Comparison of ENCODE assay signal across 9 cellular contexts in the genomic region with DNA sequence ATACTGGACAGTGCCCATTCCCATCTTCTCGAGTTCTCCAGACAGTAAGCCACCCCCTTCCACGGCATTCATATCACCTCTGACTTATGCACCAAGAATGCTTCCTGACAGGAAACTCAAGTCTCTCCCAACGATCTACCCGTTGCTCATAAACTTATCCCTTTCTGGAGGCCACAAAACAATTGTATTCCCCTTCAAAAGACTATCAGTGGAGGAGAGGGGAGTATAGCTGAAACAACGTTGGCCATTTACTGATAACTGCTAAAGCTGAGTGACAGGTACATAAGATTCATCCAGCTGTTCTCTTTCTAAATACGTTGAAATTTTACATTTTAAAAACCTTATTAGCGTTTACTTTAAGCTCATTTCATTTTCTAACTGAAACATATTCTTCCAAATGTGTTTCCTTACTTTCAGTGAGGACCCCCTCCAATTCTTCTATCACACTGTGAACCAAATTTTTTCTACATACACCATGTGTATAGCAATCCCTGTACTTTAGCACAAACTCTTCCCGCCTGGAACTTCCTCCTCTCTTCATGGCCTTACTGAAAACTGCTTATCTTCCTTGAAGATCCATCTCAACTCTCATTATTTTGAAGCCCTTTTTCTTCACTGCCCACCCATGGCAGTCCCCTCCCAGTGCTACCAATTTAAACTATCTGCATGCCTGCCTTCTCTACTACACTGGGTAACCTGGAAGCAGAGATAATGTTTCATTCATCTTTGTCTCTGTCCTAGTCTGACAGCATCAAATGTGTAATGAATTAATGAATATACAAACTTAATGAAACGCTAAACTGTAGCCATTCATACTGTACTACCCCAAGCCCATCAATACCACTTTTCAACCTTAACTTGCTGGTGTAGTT. TPM values are rescaled to one million over a fixed set of nuclear protein-coding genes. Genes with fewer than 3 reads are reported as not detected.
DNase-seq lines count a peak whose midpoint lies in the region; ATAC-seq, FAIRE-seq and TF ChIP-seq lines count a peak whose summit lies in the region.
"Had no signal": no experiment of that assay in that cellular context is flagged by ENCODE, and none has a peak within 500 bp of the region (broad histone marks: within the 10 kb centered on the region; RNA-seq: fewer than 3 reads in every experiment).

No MANE protein-coding gene starts in this region.

- H3K4me3 ChIP-seq in AG09309 (ENCODE audit: control insufficient read depth, low read depth, low read length): no peak overlapping the region
- H3K4me3 ChIP-seq in bronchial epithelial cell (ENCODE audit: low read depth, low read length): no peak overlapping the region
- no peak overlapping the region for H3K4me3 ChIP-seq in mesendoderm (ENCODE audit: low read length)
- no peak overlapping the region for H3K4me3 ChIP-seq in coronary artery

- H3K4me2 ChIP-seq in mesendoderm (ENCODE audit: low read length): no peak overlapping the region

- TF ChIP-seq CTCF in AG09309 (IDR thresholded peaks at IDR 0.05; ENCODE audit: control insufficient read depth, insufficient read depth, low read depth, low read length, missing control alignments) (no peak), bronchial epithelial cell (IDR thresholded peaks at IDR 0.05; ENCODE audit: insufficient read depth, low read length, severe bottlenecking) (no peak), coronary artery (IDR thresholded peaks at IDR 0.05) (no peak)

- no peak overlapping the region for H3K9ac ChIP-seq in mesendoderm (ENCODE audit: low read length)

- no peak overlapping the region for H3K23ac ChIP-seq in mesendoderm (ENCODE audit: low read length)

- H3K36me3 ChIP-seq in bronchial epithelial cell (ENCODE audit: control insufficient read depth, insufficient read depth, low read length) (no peaks in the 10 kb centered on the region), mesendoderm (ENCODE audit: control insufficient read depth, insufficient read depth, low read length) (no peaks in the 10 kb centered on the region)

- H3K27ac ChIP-seq in mesendoderm (ENCODE audit: low read depth, low read length) (no peak overlapping the region), coronary artery (peak overlapping the region in 1 of 2 donors; percentile 2)

- H3K27me3 ChIP-seq in bronchial epithelial cell (ENCODE audit: control insufficient read depth, insufficient read depth, low read length) (no peaks in the 10 kb centered on the region), mesendoderm (ENCODE audit: insufficient read depth, low read length, poor library complexity) (no peaks in the 10 kb centered on the region)

- H4K5ac ChIP-seq in mesendoderm (ENCODE audit: low read length): no peak overlapping the region

- no peak overlapping the region for H2BK15ac ChIP-seq in mesendoderm (replicated peaks; ENCODE audit: low read depth)

- H3K18ac ChIP-seq in mesendoderm (ENCODE audit: low read length): no peak overlapping the region

- no peak overlapping the region for H2BK5ac ChIP-seq in mesendoderm (ENCODE audit: low read length)

- peaks cover 1% of the 10 kb centered on the region for H3K4me1 ChIP-seq in mesendoderm (ENCODE audit: control insufficient read depth, low read depth, low read length)

- H2AK5ac ChIP-seq in mesendoderm (ENCODE audit: low read length): no peak overlapping the region

- H4K8ac ChIP-seq in mesendoderm (ENCODE audit: low read depth, low read length): no peak overlapping the region

- H3K56ac ChIP-seq in mesendoderm (ENCODE audit: low read length): no peak overlapping the region

- peaks cover 38% of the 10 kb centered on the region for H3K79me2 ChIP-seq in mesendoderm (ENCODE audit: control insufficient read depth, insufficient read depth, low read length)

- WGBS in mesendoderm (ENCODE audit: extremely low coverage, insufficient coverage, low lambda C conversion rate): no CpG with 5 or more reads among the region's 9 CpGs

- no peak overlapping the region for H3K4ac ChIP-seq in mesendoderm (ENCODE audit: low read depth, low read length)

- ATAC-seq in GM18870 (IDR thresholded peaks at IDR 0.05; ENCODE audit: unreplicated experiment) (no peak), HG02970 (IDR thresholded peaks at IDR 0.05; ENCODE audit: low FRiP score, unreplicated experiment) (no peak)

- DNase-seq in AG09309 (ENCODE audit: low read depth) (peak; percentile 54), HTR-8/SVneo (ENCODE audit: insufficient read length, low spot score) (peak; percentile 83), bronchial epithelial cell (ENCODE audit: low read depth) (peak; percentile 89), mesendoderm (peak; percentile 72), DMS79 (lab: John Stamatoyannopoulos, UW) (no peak), coronary artery (ENCODE audit: low spot score) (no peak)
- DNase-seq: GDM1 had no signal

- FAIRE-seq in HTR-8/SVneo (lab: Jason Lieb, UNC) (peak; percentile 46), bronchial epithelial cell (lab: Jason Lieb, UNC) (no peak)

- peaks cover 14% of the 10 kb centered on the region for H3K79me1 ChIP-seq in mesendoderm (ENCODE audit: low read length)

- no peak overlapping the region for H2BK120ac ChIP-seq in mesendoderm (ENCODE audit: low read depth, low read length)

RNA-seq across cellular contexts. Expression of gene ATXN2, which starts 28.8 kb away (rescaled TPM):
- total RNA-seq in bronchial epithelial cell: 8.7 and 11.0 TPM in 2 replicates
- 37.5 TPM for polyA plus RNA-seq in mesendoderm (2013, experiment 1 of 2)
- polyA plus RNA-seq in mesendoderm (2013, experiment 2 of 2): 37.8 TPM

Comparison
In these comparisons a context has a peak if more than half of its experiments do, and no peak if none do; other contexts are left out.
1. DNase-seq: peak in AG09309 (single experiment), HTR-8/SVneo (single experiment), bronchial epithelial cell (single experiment) and mesendoderm (single experiment); none in DMS79 (single experiment) and coronary artery (single experiment).